Comparison of ENCODE assay signal across 8 cellular contexts in the genomic region with DNA sequence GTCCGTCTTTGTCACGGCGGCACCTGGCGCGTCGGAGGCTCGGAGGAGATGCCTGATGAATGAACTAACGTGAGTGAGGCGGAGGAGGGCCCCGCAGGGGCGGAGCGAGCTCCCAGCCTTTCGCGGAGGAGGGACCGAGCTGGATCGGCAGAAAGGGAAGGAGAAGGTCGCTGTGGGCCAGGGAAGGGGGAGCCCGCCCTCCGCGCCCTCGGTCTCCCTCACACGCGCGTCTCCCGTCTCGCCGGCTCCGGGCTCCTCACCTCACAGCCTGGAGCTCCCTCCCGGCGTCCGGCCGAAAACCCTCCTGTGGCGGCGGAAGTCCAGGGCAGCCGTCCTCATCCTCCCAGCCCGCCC. TPM values are rescaled to one million over a fixed set of nuclear protein-coding genes. Genes with fewer than 3 reads are reported as not detected.
A peak's percentile ranks its signal among the peaks of the same experiment; 100 is the strongest.
DNase-seq lines count a peak whose midpoint lies in the region; ATAC-seq and TF ChIP-seq lines count a peak whose summit lies in the region.

No MANE protein-coding gene starts in this region.

- peaks cover 60% of the 10 kb centered on the region for H3K4me1 ChIP-seq in DND-41 (ENCODE audit: insufficient read depth, low read length)
- H3K4me1 ChIP-seq in neutrophil (ENCODE audit: control insufficient read depth in 1 of 2, insufficient read depth in 1 of 2, low read depth in 1 of 2, low read length in 1 of 2) = peaks cover 12 to 17% of the 10 kb centered on the region in 2 experiments
- H3K4me1 ChIP-seq in thoracic aorta (ENCODE audit: control insufficient read depth in 1 of 2, low read depth in 2 of 2) = peaks cover 6 to 21% of the 10 kb centered on the region in 2 donors

- H3K4me3 ChIP-seq in DND-41 (ENCODE audit: low read depth in 1 of 2, low read length in 2 of 2) (peak overlapping the region; percentile 70 to 81), neutrophil (ENCODE audit: low read depth in 1 of 2, low read length in 1 of 2) (peak overlapping the region; percentile 74 to 85), thoracic aorta (peak overlapping the region; percentile 96)

- H3K36me3 ChIP-seq in DND-41 (ENCODE audit: insufficient read depth, low read length) (peaks cover 52% of the 10 kb centered on the region), neutrophil (no peaks in the 10 kb centered on the region), thoracic aorta (peaks cover 24% of the 10 kb centered on the region)

- peaks cover 52% of the 10 kb centered on the region for H3K79me2 ChIP-seq in DND-41 (ENCODE audit: insufficient read depth, low read length)

- ATAC-seq in DND-41 (ENCODE audit: insufficient read depth, low read depth) = peak; percentile 78
- ATAC-seq in GM21723 (IDR thresholded peaks at IDR 0.05; ENCODE audit: unreplicated experiment) = peak; percentile 71
- ATAC-seq in thoracic aorta (ENCODE audit: insufficient number of reproducible peaks, low FRiP score, low read depth) = peak; percentile 33

- H3K27ac ChIP-seq in DND-41 (ENCODE audit: low read length) (peak overlapping the region; percentile 79), neutrophil (no peak overlapping the region), thoracic aorta (peak overlapping the region; percentile 91 to 92)

- H3K4me2 ChIP-seq in DND-41 (ENCODE audit: insufficient read depth, low read length) = peak overlapping the region; percentile 97

- peak overlapping the region; percentile 88 for H2AFZ ChIP-seq in DND-41 (ENCODE audit: low read depth, low read length)

- TF ChIP-seq RAD21 in Ishikawa (IDR thresholded peaks at IDR 0.05; ENCODE audit: low read depth) = no peak

- H3K9me3 ChIP-seq in DND-41 (ENCODE audit: insufficient read depth, low read length, severe bottlenecking) = no peaks in the 10 kb centered on the region
- H3K9me3 ChIP-seq in neutrophil = no peaks in the 10 kb centered on the region
- no peaks in the 10 kb centered on the region for H3K9me3 ChIP-seq in thoracic aorta

- H4K20me1 ChIP-seq in DND-41 (ENCODE audit: insufficient read depth, low read length) = peaks cover 27% of the 10 kb centered on the region

- DNase-seq in DND-41 (peak; percentile 85), SIG-M5 treated with dmso at 0.1 percent for 504 hours (lab: John Stamatoyannopoulos, UW; ENCODE audit: unreplicated experiment) (peak; percentile 90), foreskin melanocyte (peak; percentile 40), thoracic aorta (ENCODE audit: low spot score) (peak; percentile 5)
- DNase-seq in activated naive CD4-positive, alpha-beta T cell (lab: John Stamatoyannopoulos, UW) = peak in 3 of 4 experiments; percentile 17 to 54 (median 28)

- TF ChIP-seq EP300 in Ishikawa (IDR thresholded peaks at IDR 0.05; ENCODE audit: borderline replicate concordance) = peak; percentile 35; the same call in 1 of the 2 replicates

- no peak for TF ChIP-seq CTCF in DND-41 (IDR thresholded peaks at IDR 0.05; ENCODE audit: borderline replicate concordance, extremely low read depth, low read length, poor library complexity, severe bottlenecking)
- no peak for TF ChIP-seq CTCF in neutrophil (IDR thresholded peaks at IDR 0.05)
- TF ChIP-seq CTCF in thoracic aorta (IDR thresholded peaks at IDR 0.05) = no peak

- peak overlapping the region; percentile 89 for H3K9ac ChIP-seq in DND-41 (ENCODE audit: low read depth, low read length)

- H3K27me3 ChIP-seq in DND-41 (ENCODE audit: insufficient read depth, low read length, poor library complexity) (no peaks in the 10 kb centered on the region), neutrophil (peaks cover 55% of the 10 kb centered on the region), thoracic aorta (replicated peaks; ENCODE audit: insufficient read depth) (no peaks in the 10 kb centered on the region)

TF ChIP-seq in Ishikawa, 13 proteins besides CTCF, POLR2A, EP300 and RAD21:
- TF ChIP-seq YY1 (IDR thresholded peaks at IDR 0.05; ENCODE audit: low read depth) (peak; percentile 47; the same call in 1 of the 2 replicates), CEBPB (IDR thresholded peaks at IDR 0.05) (no peak), MAX (IDR thresholded peaks at IDR 0.05) (no peak; the same call in none of the 2 replicates), NFIC (IDR thresholded peaks at IDR 0.05) (no peak; the same call in 1 of the 2 replicates), TCF12 (IDR thresholded peaks at IDR 0.05; ENCODE audit: low read depth) (0 out of 2 replicates have a peak, but pooled peaks have one; percentile 1), EGR1 (IDR thresholded peaks at IDR 0.05) (peak; percentile 24; the same call in 1 of the 2 replicates), TAF1 (IDR thresholded peaks at IDR 0.05; ENCODE audit: low read depth) (peak; percentile 76), REST (IDR thresholded peaks at IDR 0.05; ENCODE audit: low read depth) (no peak), ZBTB7A (IDR thresholded peaks at IDR 0.05; ENCODE audit: low read depth) (no peak), TEAD4 (IDR thresholded peaks at IDR 0.05) (0 out of 2 replicates have a peak, but pooled peaks have one; percentile 3), FOXM1 (IDR thresholded peaks at IDR 0.05; ENCODE audit: borderline replicate concordance, low read depth) (no peak), CREB1 (IDR thresholded peaks at IDR 0.05; ENCODE audit: low read depth) (no peak), USF1 (IDR thresholded peaks at IDR 0.05) (no peak)
TF ChIP-seq in Ishikawa: peak in this region for 5.

RNA-seq across cellular contexts. Expression of gene ZNF496, which starts 0.5 kb away (rescaled TPM):
- 10 to 100 TPM; 37.0 to 55.4 TPM for total RNA-seq in thoracic aorta

Comparison
In these comparisons a context has a peak if more than half of its experiments do, and no peak if none do; other contexts are left out.
1. DNase-seq: peak in every context shown above with its lines; median percentile 90 in SIG-M5 treated with dmso at 0.1 percent for 504 hours; 85 in DND-41; 40 in foreskin melanocyte; 28 in activated naive CD4-positive, alpha-beta T cell; 5 in thoracic aorta.